In genomic region chr17:40355123-40355803, GRCh38 we compare ENCODE assay signal across 8 cellular contexts. TPM values are rescaled to one million over a fixed set of nuclear protein-coding genes. Genes with fewer than 3 reads are reported as not detected.
A peak's percentile ranks its signal among the peaks of the same experiment; 100 is the strongest.
DNase-seq lines count a peak whose midpoint lies in the region; ATAC-seq and TF ChIP-seq lines count a peak whose summit lies in the region.

No MANE protein-coding gene starts in this region.

- WGBS in hepatocyte (ENCODE audit: low lambda C conversion rate, missing lambda C conversion rate): 58% methylated on average over 29 of the region's 29 CpGs

- peaks cover 7% of the 10 kb centered on the region for H4K20me1 ChIP-seq in hepatocyte (ENCODE audit: insufficient read depth, poor library complexity, severe bottlenecking)

- peaks cover 8% of the 10 kb centered on the region for H3K79me2 ChIP-seq in hepatocyte

- H3K27me3 ChIP-seq in Caco-2 (replicated peaks; ENCODE audit: control insufficient read depth, insufficient read depth, low read length) (no peaks in the 10 kb centered on the region), hepatocyte (peaks cover 3% of the 10 kb centered on the region)

- peaks cover 9% of the 10 kb centered on the region; the same call in 1 of the 2 replicates for H3K36me3 ChIP-seq in Caco-2 (ENCODE audit: control insufficient read depth, insufficient read depth, low read length)
- no peaks in the 10 kb centered on the region for H3K36me3 ChIP-seq in hepatocyte (replicated peaks; ENCODE audit: insufficient read depth, low read depth)

- no peaks in the 10 kb centered on the region for H3K27me3 Mint-ChIP-seq in Caco-2 (ENCODE audit: insufficient read depth, unreplicated experiment)
- peaks cover 4% of the 10 kb centered on the region for H3K27me3 Mint-ChIP-seq in T-helper 17 cell

- H3K9me3 ChIP-seq in Caco-2 (no peaks in the 10 kb centered on the region), T-helper 17 cell (ENCODE audit: control insufficient read depth, low read length, poor library complexity, severe bottlenecking) (no peaks in the 10 kb centered on the region), hepatocyte (ENCODE audit: low read depth) (no peaks in the 10 kb centered on the region)

- POLR2A ChIA-PET in Caco-2 (lab: Charles Lee): no interaction called here

- no peak overlapping the region for H3K27ac Mint-ChIP-seq in Caco-2 (ENCODE audit: unreplicated experiment)
- peak overlapping the region; percentile 34 for H3K27ac Mint-ChIP-seq in T-helper 17 cell

- ATAC-seq in T-helper 17 cell: peak; percentile 72
- no peak for ATAC-seq in HG03460 (IDR thresholded peaks at IDR 0.05; ENCODE audit: unreplicated experiment)

- BruUV-seq in Caco-2 (replicated peaks; lab: Mats Ljungman, UMichigan): no TSS peak

- H3K4me3 Mint-ChIP-seq in Caco-2 (ENCODE audit: unreplicated experiment) (no peak overlapping the region), T-helper 17 cell (peak overlapping the region; percentile 28)

- intact Hi-C loops in Caco-2 (cut with micrococcal nuclease; ENCODE audit: unreplicated experiment): loop anchor here (1.0 to 10.0 kb wide), 2 partner anchors 52 to 150 kb away; no protein-coding TSS in a partner anchor

- peaks cover 8% of the 10 kb centered on the region for H3K4me1 Mint-ChIP-seq in Caco-2 (ENCODE audit: low read depth, unreplicated experiment)
- peaks cover 26% of the 10 kb centered on the region for H3K4me1 Mint-ChIP-seq in T-helper 17 cell

- H3K9me3 Mint-ChIP-seq in Caco-2 (ENCODE audit: unreplicated experiment): no peaks in the 10 kb centered on the region

- no peak overlapping the region for H3K4me3 ChIP-seq in Caco-2 (ENCODE audit: low read depth, low read length)
- no peak overlapping the region for H3K4me3 ChIP-seq in hepatocyte

- H3K9me2 ChIP-seq in hepatocyte (replicated peaks; ENCODE audit: insufficient read depth): no peaks in the 10 kb centered on the region

- H3K27ac ChIP-seq in hepatocyte: no peak overlapping the region

- no peak overlapping the region for H3K4me2 ChIP-seq in hepatocyte

- CTCF ChIA-PET in Caco-2 (lab: Charles Lee): interaction anchor here (0.6 to 2.4 kb wide), 15 partner anchors 10 to 1243 kb away, joined by 3 to 39 read pairs (median 5); partner anchors contain the start of genes CDC6 and WIPF2

- H3K36me3 Mint-ChIP-seq in Caco-2 (ENCODE audit: insufficient read depth, unreplicated experiment) (peaks cover 33% of the 10 kb centered on the region), T-helper 17 cell (ENCODE audit: low read depth) (peaks cover 3% of the 10 kb centered on the region)

- no peak overlapping the region for H2AFZ ChIP-seq in hepatocyte

- H3K4me1 ChIP-seq in Caco-2 (no peaks in the 10 kb centered on the region), hepatocyte (ENCODE audit: insufficient read depth) (peaks cover 23% of the 10 kb centered on the region)

- peak; percentile 93 to 96 for TF ChIP-seq CTCF in Caco-2 (IDR thresholded peaks at IDR 0.05; ENCODE audit: insufficient read depth in 1 of 2, low read depth in 1 of 2, low read length in 1 of 2, severe bottlenecking in 1 of 2, unreplicated experiment in 1 of 2)
- TF ChIP-seq CTCF in hepatocyte (IDR thresholded peaks at IDR 0.05; ENCODE audit: poor library complexity): peak; percentile 93

- DNase-seq in Caco-2: peak; percentile 72 to 90
- DNase-seq in HT-29 (ENCODE audit: low spot score): peak; percentile 73
- DNase-seq in T-helper 17 cell: peak; percentile 65 to 91 (median 68)
- peak in 44 of 56 donors; percentile 9 to 80 (median 41) for DNase-seq in amygdala (lab: John Stamatoyannopoulos, UW)
- DNase-seq in hepatocyte (ENCODE audit: low spot score): peak; percentile 75
- peak; percentile 56 to 83 (median 63) for DNase-seq in stimulated activated CD4-positive, alpha-beta T cell treated with anti-CD3 and anti-CD28 coated beads, Interleukin-12 subunit alpha, Interleukin-12 subunit beta, amount 100 ng/mL, for 48 hours (ENCODE audit: low read depth in 2 of 3, low spot score in 1 of 3)
- no peak for DNase-seq in cortex of kidney (lab: John Stamatoyannopoulos, UW)

RNA-seq across cellular contexts. Expression of gene GJD3, which starts 9.3 kb away (rescaled TPM):
- total RNA-seq in Caco-2 (2022): not detected in 2 replicates
- not detected in 2 replicates for total RNA-seq in HT-29 (2014; rRNA removed; shearing (Covaris generic))
- not detected for total RNA-seq in T-helper 17 cell
- 0.47 TPM in 1 of 2 replicates, not detected in the other for total RNA-seq in hepatocyte
- 3.3 and 3.8 TPM in 2 replicates for polyA plus RNA-seq in hepatocyte

RNA-seq across cellular contexts. Expression of gene RARA, which starts 46.3 kb away (rescaled TPM):
- total RNA-seq in Caco-2 (2022) (26.6 and 27.6 TPM in 2 replicates), T-helper 17 cell (100 to 1,000 TPM in 1 of 2 donors, 10 to 100 TPM in 1; 97.0 to 106 TPM), hepatocyte (19.2 and 30.0 TPM in 2 replicates)
- 40.0 and 44.5 TPM in 2 replicates for total RNA-seq in HT-29 (2014; rRNA removed; shearing (Covaris generic))
- 33.1 and 34.4 TPM in 2 replicates for polyA plus RNA-seq in hepatocyte
